In genomic region chr1:89843279-89844121, GRCh38 we compare ENCODE assay signal across 1 cellular context.
A peak's percentile ranks its signal among the peaks of the same experiment; 100 is the strongest.
TF ChIP-seq lines count a peak whose summit lies in the region.

No MANE protein-coding gene starts in this region.

TF ChIP-seq in HCT116, 20 proteins besides CTCF, POLR2A, EP300 and RAD21 (continued from another document):
- TF ChIP-seq MAX (IDR thresholded peaks at IDR 0.05) (peak; percentile 77), EGR1 (IDR thresholded peaks at IDR 0.05; ENCODE audit: low read depth) (no peak), SP1 (IDR thresholded peaks at IDR 0.05; ENCODE audit: low read depth) (no peak), EZH2 (IDR thresholded peaks at IDR 0.05) (no peak), CEBPB (IDR thresholded peaks at IDR 0.05; ENCODE audit: low read depth) (no peak)
TF ChIP-seq in HCT116: peak in this region for 5.
